In genomic region chr1:156063997-156064285, GRCh38 we compare ENCODE assay signal across 15 cellular contexts. TPM values are rescaled to one million over a fixed set of nuclear protein-coding genes. Genes with fewer than 3 reads are reported as not detected.
DNase-seq lines count a peak whose midpoint lies in the region; ATAC-seq and TF ChIP-seq lines count a peak whose summit lies in the region.
"Had no signal": no experiment of that assay in that cellular context is flagged by ENCODE, and none has a peak within 500 bp of the region (broad histone marks: within the 10 kb centered on the region; RNA-seq: fewer than 3 reads in every experiment).

No MANE protein-coding gene starts in this region.

- no peak overlapping the region; the same call in 1 of the 2 replicates for H4K5ac ChIP-seq in IMR-90 (ENCODE audit: low read depth, low read length)

- dilution Hi-C loops in IMR-90 (cut with HindIII; ENCODE audit: low sequenced_read_pairs, unreplicated experiment) = no loop called here

- H3K14ac ChIP-seq in IMR-90 (replicated peaks; ENCODE audit: low read depth, low read length) (no peak overlapping the region), mesenchymal stem cell (ENCODE audit: low read length in 2 of 2) (no peak overlapping the region)

- no CpG with 5 or more reads among the region's 2 CpGs for WGBS in IMR-90 (ENCODE audit: extremely low coverage in 2 of 2, insufficient read length in 1 of 2), 2 experiments
- WGBS in mesenchymal stem cell = 33% methylated on average over 1 of the region's 2 CpGs

- H3K4me1 ChIP-seq in IMR-90 (ENCODE audit: control insufficient read depth, insufficient read depth, low read length) = peaks cover 5% of the 10 kb centered on the region
- peaks cover 12% of the 10 kb centered on the region for H3K4me1 ChIP-seq in mesenchymal stem cell (ENCODE audit: control insufficient read depth, insufficient read depth, low read depth, low read length)

- POLR2A ChIA-PET in IMR-90 (lab: Charles Lee; ENCODE audit: unreplicated experiment) = no interaction called here

- no TSS peak for BruUV-seq in IMR-90 (replicated peaks; lab: Mats Ljungman, UMichigan)

- H3K27me3 ChIP-seq in IMR-90 (ENCODE audit: control insufficient read depth, insufficient read depth, low read length) = no peaks in the 10 kb centered on the region
- H3K27me3 ChIP-seq in mesenchymal stem cell (ENCODE audit: control insufficient read depth in 1 of 2, insufficient read depth in 1 of 2, low read length in 2 of 2) = no peaks in the 10 kb centered on the region

- DNase-seq in IMR-90 (peak; percentile 43), choroid plexus epithelial cell (ENCODE audit: low read depth) (peak; percentile 92), mesenchymal stem cell (peak; percentile 58), left ventricle myocardium superior (no peak), dedifferentiated amniotic fluid mesenchymal stem cell (ENCODE audit: extremely low spot score) (no peak)
- DNase-seq in activated T-cell treated with anti-CD3 and anti-CD28 coated beads, Interleukin-2, amount 50 U/mL, for 1 hour = no peak
- DNase-seq in activated CD4-positive, CD25-positive, alpha-beta regulatory T cell treated with anti-CD3 and anti-CD28 coated beads, Interleukin-2, amount 50 U/mL, for 72 hours = no peak
- DNase-seq: C1 segment of cervical spinal cord; CD8-positive, alpha-beta memory T cell; HFFc6; NCI-H1048; NCI-H1436; NCI-H1930; NCI-H345; NCI-H524 treated with DMSO at 0.1 percent for 48 hours had no signal

- H3K56ac ChIP-seq in IMR-90 (ENCODE audit: extremely low read depth, insufficient read depth, low read length) = no peak overlapping the region

- no peak overlapping the region for H2BK5ac ChIP-seq in IMR-90 (ENCODE audit: low read depth, low read length, poor library complexity, severe bottlenecking)
- no peak overlapping the region for H2BK5ac ChIP-seq in mesenchymal stem cell (ENCODE audit: low read depth, low read length, poor library complexity, severe bottlenecking)

- ATAC-seq in IMR-90 (ENCODE audit: low read depth) = peak; percentile 7
- ATAC-seq in left ventricle myocardium superior = no peak

- H2BK120ac ChIP-seq in IMR-90 (ENCODE audit: low read depth, low read length) (no peak overlapping the region), mesenchymal stem cell (ENCODE audit: low read depth, low read length) (no peak overlapping the region)

- H3K79me1 ChIP-seq in IMR-90 (ENCODE audit: low read depth in 1 of 2, low read length in 2 of 2) (no peaks in the 10 kb centered on the region), mesenchymal stem cell (replicated peaks; ENCODE audit: low read length, poor library complexity, severe bottlenecking) (no peaks in the 10 kb centered on the region)

- H3K27ac ChIP-seq in IMR-90 (ENCODE audit: insufficient read depth, low read length) (no peak overlapping the region), mesenchymal stem cell (ENCODE audit: low read length, poor library complexity, severe bottlenecking) (no peak overlapping the region)

- no peaks in the 10 kb centered on the region for H4K20me1 ChIP-seq in IMR-90 (ENCODE audit: insufficient read depth, low read length)

- intact Hi-C loops in IMR-90 (cut with micrococcal nuclease) (no loop called here), left ventricle myocardium superior (cut with micrococcal nuclease) (no loop called here)

- no peak overlapping the region for H3K4me3 ChIP-seq in IMR-90 (ENCODE audit: insufficient read depth, low read depth, low read length)
- no peak overlapping the region for H3K4me3 ChIP-seq in choroid plexus epithelial cell (ENCODE audit: low read depth, low read length)
- no peak overlapping the region for H3K4me3 ChIP-seq in mesenchymal stem cell (ENCODE audit: insufficient read depth in 1 of 2, low read depth in 1 of 2, low read length in 2 of 2)

- H2BK15ac ChIP-seq in IMR-90 (ENCODE audit: low read depth, low read length) (no peak overlapping the region), mesenchymal stem cell (ENCODE audit: low read depth, poor library complexity, severe bottlenecking) (no peak overlapping the region)

- H4K91ac ChIP-seq in IMR-90 (ENCODE audit: insufficient read depth, low read depth, low read length) (no peak overlapping the region), mesenchymal stem cell (ENCODE audit: low read length) (no peak overlapping the region)

- no peak overlapping the region for H3K4me2 ChIP-seq in IMR-90 (ENCODE audit: low read depth, low read length)
- no peak overlapping the region for H3K4me2 ChIP-seq in mesenchymal stem cell (ENCODE audit: low read length, poor library complexity, severe bottlenecking)

- no peak for TF ChIP-seq POLR2A in IMR-90 (IDR thresholded peaks at IDR 0.05; ENCODE audit: low read depth, low read length)

- CTCF ChIA-PET in IMR-90 (lab: Yijun Ruan, JAX) = interaction anchor here (0.6 kb wide), 1 partner anchor 66 kb away, joined by 3 read pairs; no protein-coding TSS in a partner anchor

- in situ Hi-C loops in IMR-90 (cut with MboI; ENCODE audit: low sequenced_read_pairs) = no loop called here

- H3K18ac ChIP-seq in IMR-90 (ENCODE audit: low read depth, low read length) (no peak overlapping the region), mesenchymal stem cell (ENCODE audit: low read depth in 1 of 2, low read length in 2 of 2) (no peak overlapping the region)

- H3K9me3 ChIP-seq in IMR-90 (ENCODE audit: control insufficient read depth, insufficient read depth, low read length) (no peaks in the 10 kb centered on the region), mesenchymal stem cell (ENCODE audit: control insufficient read depth, low read length) (no peaks in the 10 kb centered on the region)

- H3K9me1 ChIP-seq in IMR-90 (ENCODE audit: insufficient read depth, low read length) = peaks cover 2% of the 10 kb centered on the region; the same call in 1 of the 2 replicates

- H4K8ac ChIP-seq in IMR-90 (ENCODE audit: low read depth in 2 of 2, low read length in 2 of 2) (no peak overlapping the region), mesenchymal stem cell (ENCODE audit: low read length) (no peak overlapping the region)

- no peak overlapping the region for H2BK20ac ChIP-seq in IMR-90 (ENCODE audit: low read depth, low read length)

- no peak for TF ChIP-seq RAD21 in IMR-90 (IDR thresholded peaks at IDR 0.05; ENCODE audit: low read length)

- H3K36me3 ChIP-seq in IMR-90 (ENCODE audit: control insufficient read depth, insufficient read depth, low read length) (no peaks in the 10 kb centered on the region), mesenchymal stem cell (ENCODE audit: control insufficient read depth in 1 of 2, insufficient read depth in 2 of 2, low read depth in 1 of 2, low read length in 2 of 2) (no peaks in the 10 kb centered on the region)

- H2BK12ac ChIP-seq in mesenchymal stem cell (ENCODE audit: low read length in 2 of 2) = no peak overlapping the region

- H3K9ac ChIP-seq in IMR-90 (ENCODE audit: low read depth, low read length) (no peak overlapping the region), mesenchymal stem cell (ENCODE audit: low read length) (no peak overlapping the region)

- no peak overlapping the region for H2AFZ ChIP-seq in IMR-90 (replicated peaks; ENCODE audit: low read length, poor library complexity)
- no peak overlapping the region for H2AFZ ChIP-seq in mesenchymal stem cell (ENCODE audit: low read depth, low read length)

- no peak overlapping the region for H3K23ac ChIP-seq in IMR-90 (ENCODE audit: low read depth, low read length)
- H3K23ac ChIP-seq in mesenchymal stem cell (ENCODE audit: low read length in 2 of 2) = no peak overlapping the region

- no peak overlapping the region for H2AK9ac ChIP-seq in IMR-90 (replicated peaks; ENCODE audit: low read depth, low read length, poor library complexity)

- H3K4ac ChIP-seq in IMR-90 (ENCODE audit: low read depth, low read length) = no peak overlapping the region
- no peak overlapping the region for H3K4ac ChIP-seq in mesenchymal stem cell (ENCODE audit: low read depth in 1 of 2, low read length in 2 of 2)

- H2AK5ac ChIP-seq in IMR-90 (ENCODE audit: low read depth, low read length) (peak overlapping the region; percentile 68; the same call in 1 of the 2 replicates), mesenchymal stem cell (ENCODE audit: low read length, severe bottlenecking) (no peak overlapping the region)

- TF ChIP-seq CTCF in IMR-90 (conservative IDR thresholded peaks at IDR 0.05; ENCODE audit: low read depth, low read length) = no peak
- TF ChIP-seq CTCF in choroid plexus epithelial cell (conservative IDR thresholded peaks at IDR 0.05; ENCODE audit: low read depth, low read length) = no peak

RNA-seq across cellular contexts. Expression of gene RAB25, which starts 3.0 kb away (rescaled TPM):
- not detected in 2 replicates for total RNA-seq in IMR-90 (2012; rRNA removed)
- not detected in 2 replicates for polyA plus RNA-seq in IMR-90 (2012; rRNA removed)
- polyA plus RNA-seq in IMR-90 (2012; cell fraction: cytosol; rRNA removed) = 0.03 TPM in 1 of 2 replicates, not detected in the other
- 0.29 TPM in 1 of 2 replicates, not detected in the other for polyA plus RNA-seq in IMR-90 (2012; cell fraction: nucleus; rRNA removed; ENCODE audit: low replicate concordance)
- not detected for polyA plus RNA-seq in mesenchymal stem cell (2013, experiment 1 of 2)
- not detected for polyA plus RNA-seq in mesenchymal stem cell (2013, experiment 2 of 2)
- total RNA-seq in left ventricle myocardium superior = not detected
- total RNA-seq: CD8-positive, alpha-beta memory T cell; HFFc6 had no signal

RNA-seq across cellular contexts. Expression of gene LAMTOR2, which starts 9.4 kb away (rescaled TPM):
- total RNA-seq in IMR-90 (2012; rRNA removed) (45.8 and 50.0 TPM in 2 replicates), left ventricle myocardium superior (65.6 TPM)
- polyA plus RNA-seq in IMR-90 (2012; rRNA removed) = 89.0 and 106 TPM in 2 replicates
- polyA plus RNA-seq in IMR-90 (2012; cell fraction: cytosol; rRNA removed) = 132 and 144 TPM in 2 replicates
- polyA plus RNA-seq in IMR-90 (2012; cell fraction: nucleus; rRNA removed; ENCODE audit: low replicate concordance) = 24.2 and 31.7 TPM in 2 replicates
- 87.6 TPM for polyA plus RNA-seq in mesenchymal stem cell (2013, experiment 1 of 2)
- 91.2 TPM for polyA plus RNA-seq in mesenchymal stem cell (2013, experiment 2 of 2)

RNA-seq across cellular contexts. Expression of gene UBQLN4, which starts 10.3 kb away (rescaled TPM):
- total RNA-seq in IMR-90 (2012; rRNA removed) (8.8 and 9.7 TPM in 2 replicates), left ventricle myocardium superior (33.9 TPM)
- polyA plus RNA-seq in IMR-90 (2012; rRNA removed) = 21.6 and 24.0 TPM in 2 replicates
- polyA plus RNA-seq in IMR-90 (2012; cell fraction: cytosol; rRNA removed) = 11.7 and 17.0 TPM in 2 replicates
- polyA plus RNA-seq in IMR-90 (2012; cell fraction: nucleus; rRNA removed; ENCODE audit: low replicate concordance) = 40.7 and 41.8 TPM in 2 replicates
- 21.8 TPM for polyA plus RNA-seq in mesenchymal stem cell (2013, experiment 1 of 2)
- polyA plus RNA-seq in mesenchymal stem cell (2013, experiment 2 of 2) = 21.1 TPM

RNA-seq across cellular contexts. Expression of gene MEX3A, which starts 18.3 kb away (rescaled TPM):
- 2.3 and 2.5 TPM in 2 replicates for total RNA-seq in IMR-90 (2012; rRNA removed)
- polyA plus RNA-seq in IMR-90 (2012; rRNA removed) = 9.0 and 11.6 TPM in 2 replicates
- 4.0 and 8.8 TPM in 2 replicates for polyA plus RNA-seq in IMR-90 (2012; cell fraction: cytosol; rRNA removed)
- 14.6 and 16.6 TPM in 2 replicates for polyA plus RNA-seq in IMR-90 (2012; cell fraction: nucleus; rRNA removed; ENCODE audit: low replicate concordance)
- polyA plus RNA-seq in mesenchymal stem cell (2013, experiment 1 of 2) = 10.4 TPM
- polyA plus RNA-seq in mesenchymal stem cell (2013, experiment 2 of 2) = 10.7 TPM
- 0.17 TPM for total RNA-seq in left ventricle myocardium superior
- polyA plus RNA-seq: CD8-positive, alpha-beta memory T cell had no signal

RNA-seq across cellular contexts. Expression of gene SSR2, which starts 43.2 kb away (rescaled TPM):
- total RNA-seq in IMR-90 (2012; rRNA removed) (553 and 927 TPM in 2 replicates), left ventricle myocardium superior (75.8 TPM)
- polyA plus RNA-seq in IMR-90 (2012; rRNA removed) = 952 and 1,264 TPM in 2 replicates
- 935 and 1,213 TPM in 2 replicates for polyA plus RNA-seq in IMR-90 (2012; cell fraction: cytosol; rRNA removed)
- 229 and 499 TPM in 2 replicates for polyA plus RNA-seq in IMR-90 (2012; cell fraction: nucleus; rRNA removed; ENCODE audit: low replicate concordance)
- polyA plus RNA-seq in mesenchymal stem cell (2013, experiment 1 of 2) = 523 TPM
- polyA plus RNA-seq in mesenchymal stem cell (2013, experiment 2 of 2) = 523 TPM

Comparison
In these comparisons a context has a peak if more than half of its experiments do, and no peak if none do; other contexts are left out.
1. DNase-seq: peak in IMR-90 (single experiment), choroid plexus epithelial cell (single experiment) and mesenchymal stem cell (single experiment); none in left ventricle myocardium superior (single experiment), activated T-cell treated with anti-CD3 and anti-CD28 coated beads, Interleukin-2, amount 50 U/mL, for 1 hour (single experiment), dedifferentiated amniotic fluid mesenchymal stem cell (single experiment) and activated CD4-positive, CD25-positive, alpha-beta regulatory T cell treated with anti-CD3 and anti-CD28 coated beads, Interleukin-2, amount 50 U/mL, for 72 hours (single experiment).